ENCODE assay signal across 31 cellular contexts in genomic region chr10:116190883-116191282, GRCh38.
"Had no signal": no experiment of that assay in that cellular context is flagged by ENCODE, and none has a peak within 500 bp of the region (broad histone marks: within the 10 kb centered on the region; RNA-seq: fewer than 3 reads in every experiment).

No MANE protein-coding gene starts in this region.

- H3K36me3 ChIP-seq: adrenal gland, breast epithelium, Peyer's patch, SJSA1 had no signal

- H3K4me2 ChIP-seq: SK-N-SH had no signal

- ATAC-seq: activated naive CD4-positive, alpha-beta T cell treated with anti-CD3 and anti-CD28 coated beads, Interleukin-2, amount 50 U/mL, for 72 hours; activated T-cell treated with anti-CD3 and anti-CD28 coated beads, Interleukin-2, amount 50 U/mL, for 4 hours; body of pancreas; K562; T-helper 17 cell had no signal

- H3K4me1 ChIP-seq: adrenal gland, body of pancreas, breast epithelium, Peyer's patch, SJSA1 had no signal

- H3K27ac ChIP-seq: adrenal gland, body of pancreas, breast epithelium, Peyer's patch, SJSA1, VCaP had no signal

- H3K9me3 ChIP-seq: SJSA1, SK-N-SH had no signal

- H3K4me3 ChIP-seq: adrenal gland, body of pancreas, breast epithelium, K562, Peyer's patch, SJSA1 had no signal

- H3K9ac ChIP-seq: SK-N-SH had no signal

- H3K27me3 ChIP-seq: adrenal gland, body of pancreas, breast epithelium, Peyer's patch, SJSA1 had no signal

- DNase-seq: activated B cell treated with CpG ODN at 0.5 μM for 24 hours; activated CD4-positive, alpha-beta memory T cell treated with anti-CD3 and anti-CD28 coated beads for 36 hours; activated CD4-positive, alpha-beta T cell treated with anti-CD3 and anti-CD28 coated beads for 4 hours; activated CD4-positive, alpha-beta T cell treated with anti-CD3 and anti-CD28 coated beads, Interleukin-2, amount 50 U/mL, for 1 hour; activated CD4-positive, CD25-positive, alpha-beta regulatory T cell treated with anti-CD3 and anti-CD28 coated beads, Interleukin-2, amount 50 U/mL, for 72 hours; activated CD8-positive, alpha-beta memory T cell treated with anti-CD3 and anti-CD28 coated beads, Interleukin-2, amount 50 U/mL, for 4 hours; activated gamma-delta T cell treated with Interleukin-2 at 50 U/mL for 16 hours; activated naive CD4-positive, alpha-beta T cell treated with anti-CD3 and anti-CD28 coated beads for 36 hours; activated T-cell treated with anti-CD3 and anti-CD28 coated beads for 4 hours; activated T-cell treated with anti-CD3 and anti-CD28 coated beads, Interleukin-2, amount 50 U/mL, for 4 hours; adrenal gland; body of pancreas; MV-4-11; NCI-H1092; NCI-H1436 treated with DMSO at 0.1 percent for 48 hours; NCI-H1694 treated with DMSO at 0.1 percent for 48 hours; NCI-H2029; NCI-H2171 treated with DMSO at 0.1 percent for 48 hours; NCI-H345; NCI-H748 treated with DMSO at 0.1 percent for 48 hours; Peyer's patch; RPMI8226; SHP77 treated with DMSO at 0.1 percent for 48 hours; SK-N-SH; T-helper 17 cell; T-helper 9 cell had no signal

- H3K9me2 ChIP-seq: SK-N-SH had no signal
